Comparison of ENCODE assay signal across 3 cellular contexts in the genomic region with DNA sequence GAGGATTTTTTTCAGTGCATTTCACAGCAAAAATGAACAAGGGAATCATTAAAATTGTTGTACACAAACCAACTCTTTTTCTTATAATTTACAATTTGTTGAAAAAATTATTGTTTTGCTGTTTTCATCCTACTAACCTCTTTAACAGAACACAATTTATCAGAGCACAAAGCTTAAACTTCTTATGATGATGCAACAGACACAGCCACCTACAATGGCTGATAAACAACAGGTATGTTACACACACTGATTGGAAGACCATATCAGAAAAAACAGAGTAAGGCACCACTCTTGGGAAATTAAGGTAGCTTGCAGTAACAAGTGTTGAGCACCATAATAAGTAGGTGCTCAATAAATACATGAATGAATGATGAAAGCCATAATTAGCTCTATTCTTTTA.
TF ChIP-seq lines count a peak whose summit lies in the region.

No MANE protein-coding gene starts in this region.

TF ChIP-seq in HepG2, 621 proteins besides CTCF, POLR2A, EP300 and RAD21:
- no peak for TF ChIP-seq TRIM24 (CRISPR knock-in tag; IDR thresholded peaks at IDR 0.05)
- TF ChIP-seq ZNF180 (CRISPR knock-in tag; IDR thresholded peaks at IDR 0.05; ENCODE audit: borderline replicate concordance, low read depth) = no peak
- TF ChIP-seq ATF7-NPFF (CRISPR knock-in tag; IDR thresholded peaks at IDR 0.05; ENCODE audit: low read depth) = no peak
- TF ChIP-seq ATF7 (IDR thresholded peaks at IDR 0.05) = peak; percentile 18; the same call in 1 of the 2 replicates
- TF ChIP-seq ATF7 (CRISPR knock-in tag; IDR thresholded peaks at IDR 0.05) = no peak
- TF ChIP-seq CEBPB (IDR thresholded peaks at IDR 0.05; ENCODE audit: borderline replicate concordance, low read depth, low read length) = peak; percentile 24; the same call in 1 of the 2 replicates
- TF ChIP-seq NFE2L2 (IDR thresholded peaks at IDR 0.05; ENCODE audit: low read length) = no peak

TF ChIP-seq in IMR-90, 13 proteins besides CTCF, POLR2A, EP300 and RAD21:
- TF ChIP-seq CEBPB (IDR thresholded peaks at IDR 0.05; ENCODE audit: low read depth, low read length) = peak; percentile 52
- TF ChIP-seq USF2 (IDR thresholded peaks at IDR 0.05; ENCODE audit: low read depth, low read length) = no peak
- TF ChIP-seq NFE2L2 (IDR thresholded peaks at IDR 0.05; ENCODE audit: low read depth, low read length) = no peak
TF ChIP-seq in IMR-90: peak in this region for 1.

TF ChIP-seq in K562, 482 proteins besides CTCF, POLR2A, EP300 and RAD21:
- TF ChIP-seq RERE (CRISPR knock-in tag; IDR thresholded peaks at IDR 0.05; ENCODE audit: borderline replicate concordance) (no peak), ID3 (CRISPR knock-in tag; IDR thresholded peaks at IDR 0.05) (no peak), ID3 (tag; IDR thresholded peaks at IDR 0.05) (no peak), RHOXF2B (CRISPR knock-in tag; conservative IDR thresholded peaks at IDR 0.05) (no peak), ATF3 (IDR thresholded peaks at IDR 0.05) (peak; percentile 59), ATF3 (CRISPR knock-in tag; conservative IDR thresholded peaks at IDR 0.05) (no peak), CEBPG (CRISPR knock-in tag; IDR thresholded peaks at IDR 0.05) (no peak), CEBPG (tag; conservative IDR thresholded peaks at IDR 0.05 in 1 of 2, IDR thresholded peaks at IDR 0.05 in 1 of 2) (0 out of 4 replicates have a peak, but pooled peaks of 1 of the 2 experiments have one; percentile 17), GTF2F1 (IDR thresholded peaks at IDR 0.05; ENCODE audit: low read depth, low read length) (no peak), NR2C2 (CRISPR knock-in tag; IDR thresholded peaks at IDR 0.05) (no peak), NR2C2 (tag; IDR thresholded peaks at IDR 0.05) (no peak), MITF (IDR thresholded peaks at IDR 0.05) (no peak), MCM2 (IDR thresholded peaks at IDR 0.05; ENCODE audit: low read depth) (no peak), POLR2H (tag; IDR thresholded peaks at IDR 0.05; ENCODE audit: low read depth) (no peak)
- TF ChIP-seq, protein P1, sequence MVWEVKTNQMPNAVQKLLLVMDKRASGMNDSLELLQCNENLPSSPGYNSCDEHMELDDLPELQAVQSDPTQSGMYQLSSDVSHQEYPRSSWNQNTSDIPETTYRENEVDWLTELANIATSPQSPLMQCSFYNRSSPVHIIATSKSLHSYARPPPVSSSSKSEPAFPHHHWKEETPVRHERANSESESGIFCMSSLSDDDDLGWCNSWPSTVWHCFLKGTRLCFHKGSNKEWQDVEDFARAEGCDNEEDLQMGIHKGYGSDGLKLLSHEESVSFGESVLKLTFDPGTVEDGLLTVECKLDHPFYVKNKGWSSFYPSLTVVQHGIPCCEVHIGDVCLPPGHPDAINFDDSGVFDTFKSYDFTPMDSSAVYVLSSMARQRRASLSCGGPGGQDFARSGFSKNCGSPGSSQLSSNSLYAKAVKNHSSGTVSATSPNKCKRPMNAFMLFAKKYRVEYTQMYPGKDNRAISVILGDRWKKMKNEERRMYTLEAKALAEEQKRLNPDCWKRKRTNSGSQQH (CRISPR knock-in tag; IDR thresholded peaks at IDR 0.05) = no peak
- TF ChIP-seq, protein P2, sequence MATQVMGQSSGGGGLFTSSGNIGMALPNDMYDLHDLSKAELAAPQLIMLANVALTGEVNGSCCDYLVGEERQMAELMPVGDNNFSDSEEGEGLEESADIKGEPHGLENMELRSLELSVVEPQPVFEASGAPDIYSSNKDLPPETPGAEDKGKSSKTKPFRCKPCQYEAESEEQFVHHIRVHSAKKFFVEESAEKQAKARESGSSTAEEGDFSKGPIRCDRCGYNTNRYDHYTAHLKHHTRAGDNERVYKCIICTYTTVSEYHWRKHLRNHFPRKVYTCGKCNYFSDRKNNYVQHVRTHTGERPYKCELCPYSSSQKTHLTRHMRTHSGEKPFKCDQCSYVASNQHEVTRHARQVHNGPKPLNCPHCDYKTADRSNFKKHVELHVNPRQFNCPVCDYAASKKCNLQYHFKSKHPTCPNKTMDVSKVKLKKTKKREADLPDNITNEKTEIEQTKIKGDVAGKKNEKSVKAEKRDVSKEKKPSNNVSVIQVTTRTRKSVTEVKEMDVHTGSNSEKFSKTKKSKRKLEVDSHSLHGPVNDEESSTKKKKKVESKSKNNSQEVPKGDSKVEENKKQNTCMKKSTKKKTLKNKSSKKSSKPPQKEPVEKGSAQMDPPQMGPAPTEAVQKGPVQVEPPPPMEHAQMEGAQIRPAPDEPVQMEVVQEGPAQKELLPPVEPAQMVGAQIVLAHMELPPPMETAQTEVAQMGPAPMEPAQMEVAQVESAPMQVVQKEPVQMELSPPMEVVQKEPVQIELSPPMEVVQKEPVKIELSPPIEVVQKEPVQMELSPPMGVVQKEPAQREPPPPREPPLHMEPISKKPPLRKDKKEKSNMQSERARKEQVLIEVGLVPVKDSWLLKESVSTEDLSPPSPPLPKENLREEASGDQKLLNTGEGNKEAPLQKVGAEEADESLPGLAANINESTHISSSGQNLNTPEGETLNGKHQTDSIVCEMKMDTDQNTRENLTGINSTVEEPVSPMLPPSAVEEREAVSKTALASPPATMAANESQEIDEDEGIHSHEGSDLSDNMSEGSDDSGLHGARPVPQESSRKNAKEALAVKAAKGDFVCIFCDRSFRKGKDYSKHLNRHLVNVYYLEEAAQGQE (CRISPR knock-in tag; IDR thresholded peaks at IDR 0.05; ENCODE audit: low read depth) = no peak
- TF ChIP-seq, protein P3, sequence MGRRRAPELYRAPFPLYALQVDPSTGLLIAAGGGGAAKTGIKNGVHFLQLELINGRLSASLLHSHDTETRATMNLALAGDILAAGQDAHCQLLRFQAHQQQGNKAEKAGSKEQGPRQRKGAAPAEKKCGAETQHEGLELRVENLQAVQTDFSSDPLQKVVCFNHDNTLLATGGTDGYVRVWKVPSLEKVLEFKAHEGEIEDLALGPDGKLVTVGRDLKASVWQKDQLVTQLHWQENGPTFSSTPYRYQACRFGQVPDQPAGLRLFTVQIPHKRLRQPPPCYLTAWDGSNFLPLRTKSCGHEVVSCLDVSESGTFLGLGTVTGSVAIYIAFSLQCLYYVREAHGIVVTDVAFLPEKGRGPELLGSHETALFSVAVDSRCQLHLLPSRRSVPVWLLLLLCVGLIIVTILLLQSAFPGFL (CRISPR knock-in tag; IDR thresholded peaks at IDR 0.05) = no peak
TF ChIP-seq in K562: peak in this region for 2.
